Comparison of ENCODE assay signal across 1 cellular context in the genomic region with DNA sequence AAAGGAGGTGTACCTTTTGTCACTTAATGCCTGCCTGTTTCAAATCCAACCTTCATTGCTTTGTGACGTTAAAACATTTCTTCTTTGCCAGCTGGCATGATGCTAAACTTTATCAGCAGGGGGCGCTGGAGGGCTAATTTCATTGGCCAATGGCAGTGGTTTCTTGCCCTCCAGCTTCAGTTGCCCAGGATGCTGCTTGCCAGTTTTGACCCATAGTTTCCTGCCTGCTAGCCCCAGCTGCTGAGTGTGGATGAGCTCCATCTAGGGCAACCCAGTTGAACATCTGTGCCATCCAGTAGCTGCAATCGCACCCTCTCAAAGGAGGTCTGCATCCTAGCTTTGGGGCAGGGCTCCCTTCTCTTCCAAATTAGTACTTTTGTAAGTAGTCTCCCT.
A peak's percentile ranks its signal among the peaks of the same experiment; 100 is the strongest.
TF ChIP-seq lines count a peak whose summit lies in the region.

No MANE protein-coding gene starts in this region.

TF ChIP-seq in GM12878, 131 proteins besides CTCF, POLR2A, EP300 and RAD21:
- TF ChIP-seq SPI1 (IDR thresholded peaks at IDR 0.05; ENCODE audit: borderline replicate concordance, insufficient read depth, low read depth, low read length) (no peak), TCF12 (IDR thresholded peaks at IDR 0.05; ENCODE audit: low read depth, low read length) (0 out of 2 replicates have a peak, but pooled peaks have one; percentile 49), SMC3 (IDR thresholded peaks at IDR 0.05; ENCODE audit: borderline replicate concordance, low read length) (peak; percentile 69), RUNX3 (IDR thresholded peaks at IDR 0.05; ENCODE audit: low read length) (0 out of 2 replicates have a peak, but pooled peaks have one; percentile 14), CREM (IDR thresholded peaks at IDR 0.05; ENCODE audit: low read depth) (0 out of 2 replicates have a peak, but pooled peaks have one; percentile 40), YY1 (IDR thresholded peaks at IDR 0.05; ENCODE audit: low read depth, low read length) (peak; percentile 65)
